In genomic region chr7:128832880-128833147, GRCh38 we compare ENCODE assay signal across 10 cellular contexts. TPM values are rescaled to one million over a fixed set of nuclear protein-coding genes. Genes with fewer than 3 reads are reported as not detected.
A peak's percentile ranks its signal among the peaks of the same experiment; 100 is the strongest.
DNase-seq lines count a peak whose midpoint lies in the region; ATAC-seq and TF ChIP-seq lines count a peak whose summit lies in the region.
"Had no signal": no experiment of that assay in that cellular context is flagged by ENCODE, and none has a peak within 500 bp of the region (broad histone marks: within the 10 kb centered on the region; RNA-seq: fewer than 3 reads in every experiment).

No MANE protein-coding gene starts in this region.

- H3K4me1 Mint-ChIP-seq in natural killer cell = peaks cover 0 to 20% of the 10 kb centered on the region in 2 donors

- peaks cover 0 to 33% of the 10 kb centered on the region in 2 donors for H3K27me3 Mint-ChIP-seq in natural killer cell (ENCODE audit: low read depth in 2 of 2)

- no peaks in the 10 kb centered on the region for H3K9me3 Mint-ChIP-seq in natural killer cell
- H3K9me3 Mint-ChIP-seq: activated CD4-positive, alpha-beta memory T cell treated with anti-CD3 and anti-CD28 coated beads for 36 hours had no signal

- H3K4me3 Mint-ChIP-seq in natural killer cell = no peak overlapping the region
- H3K4me3 Mint-ChIP-seq: activated CD4-positive, alpha-beta memory T cell treated with anti-CD3 and anti-CD28 coated beads for 36 hours had no signal

- no peaks in the 10 kb centered on the region for H3K36me3 Mint-ChIP-seq in natural killer cell
- H3K36me3 Mint-ChIP-seq: activated CD4-positive, alpha-beta memory T cell treated with anti-CD3 and anti-CD28 coated beads for 36 hours; IgD-negative memory B cell had no signal

- WGBS in prostate gland = 43% methylated on average over 2 of the region's 2 CpGs
- WGBS in adrenal gland, 4 donors = 24 to 70% (median 63%) methylated on average over 2 of the region's 2 CpGs

- CTCF ChIA-PET in AG04449 (lab: Yijun Ruan, JAX) = interaction anchor here (1.3 to 2.8 kb wide), 4 partner anchors 8 to 91 kb away, joined by 3 to 17 read pairs (median 6); no protein-coding TSS in a partner anchor

- H3K27me3 ChIP-seq in SJCRH30 = no peaks in the 10 kb centered on the region
- no peaks in the 10 kb centered on the region for H3K27me3 ChIP-seq in prostate gland (replicated peaks; ENCODE audit: insufficient read depth)
- peaks cover 22% of the 10 kb centered on the region for H3K27me3 ChIP-seq in adrenal gland

- intact Hi-C loops in prostate gland (cut with DNase I) = loop anchor here (5.0 kb wide), 1 partner anchor 96 kb away; the partner anchor contains the start of gene CALU
- intact Hi-C loops in natural killer cell (cut with micrococcal nuclease) = no loop called here
- intact Hi-C loops in adrenal gland (cut with DNase I) = no loop called here

- H3K9me3 ChIP-seq in SJCRH30 (replicated peaks) = no peaks in the 10 kb centered on the region
- H3K9me3 ChIP-seq in prostate gland = no peaks in the 10 kb centered on the region
- H3K9me3 ChIP-seq in adrenal gland (replicated peaks in 1 of 3) = no peaks in the 10 kb centered on the region

- POLR2A ChIA-PET in AG04449 (lab: Yijun Ruan, JAX) = interaction anchor here (0.9 to 4.0 kb wide), 8 partner anchors 15 to 104 kb away, joined by 3 to 39 read pairs (median 4); partner anchors contain the start of genes ATP6V1F and CALU

- TF ChIP-seq CTCF in AG04449 (IDR thresholded peaks at IDR 0.05; ENCODE audit: insufficient read depth, low read length, missing control alignments) (no peak), fibroblast of villous mesenchyme (IDR thresholded peaks at IDR 0.05; ENCODE audit: insufficient read depth, low read depth, low read length) (no peak), prostate gland (IDR thresholded peaks at IDR 0.05) (no peak), natural killer cell (IDR thresholded peaks at IDR 0.05) (no peak), adrenal gland (IDR thresholded peaks at IDR 0.05) (no peak)

- TF ChIP-seq POLR2A in prostate gland (IDR thresholded peaks at IDR 0.05) = no peak
- TF ChIP-seq POLR2A in adrenal gland (IDR thresholded peaks at IDR 0.05) = no peak

- H3K4me3 ChIP-seq in AG04449 (ENCODE audit: low read depth, low read length) (peak overlapping the region; percentile 95), SJCRH30 (peak overlapping the region; percentile 99), fibroblast of villous mesenchyme (ENCODE audit: low read depth, low read length) (peak overlapping the region; percentile 78), prostate gland (peak overlapping the region; percentile 41 to 43), adrenal gland (no peak overlapping the region)

- peaks cover 35% of the 10 kb centered on the region for H3K36me3 ChIP-seq in SJCRH30
- no peaks in the 10 kb centered on the region for H3K36me3 ChIP-seq in prostate gland
- H3K36me3 ChIP-seq in adrenal gland (replicated peaks in 1 of 2) = no peaks in the 10 kb centered on the region

- DNase-seq in AG04449 (ENCODE audit: low read depth, low spot score) = no peak
- no peak for DNase-seq in SJCRH30
- no peak for DNase-seq in fibroblast of villous mesenchyme (ENCODE audit: low read depth)
- no peak for DNase-seq in prostate gland (ENCODE audit: low spot score)
- no peak for DNase-seq in NCI-H1436 treated with DMSO at 0.1 percent for 48 hours (lab: John Stamatoyannopoulos, UW)
- DNase-seq in natural killer cell = no peak
- DNase-seq in adrenal gland = no peak
- DNase-seq: activated CD4-positive, alpha-beta memory T cell treated with anti-CD3 and anti-CD28 coated beads for 36 hours had no signal

- ATAC-seq in GM21367 (IDR thresholded peaks at IDR 0.05; ENCODE audit: unreplicated experiment) (no peak), natural killer cell (no peak)

- peaks cover 48% of the 10 kb centered on the region for H3K4me1 ChIP-seq in SJCRH30
- H3K4me1 ChIP-seq in prostate gland (replicated peaks) = no peaks in the 10 kb centered on the region
- peaks cover 6 to 12% of the 10 kb centered on the region in 2 donors for H3K4me1 ChIP-seq in adrenal gland (replicated peaks in 1 of 2)

- H3K27ac Mint-ChIP-seq in natural killer cell = no peak overlapping the region
- H3K27ac Mint-ChIP-seq: activated CD4-positive, alpha-beta memory T cell treated with anti-CD3 and anti-CD28 coated beads for 36 hours; IgD-negative memory B cell had no signal

- H3K27ac ChIP-seq in SJCRH30 (peak overlapping the region; percentile 100), prostate gland (peak overlapping the region; percentile 74 to 78), adrenal gland (no peak overlapping the region)

RNA-seq across cellular contexts. Expression of gene FLNC, which starts 2.6 kb away (rescaled TPM):
- total RNA-seq in SJCRH30 (2014; rRNA removed; shearing (Covaris generic)) = 158 and 172 TPM in 2 replicates
- total RNA-seq in fibroblast of villous mesenchyme = 185 and 202 TPM in 2 replicates
- total RNA-seq in prostate gland = 100 to 1,000 TPM; 104 to 150 TPM
- under 1 TPM in 2 of 3 donors, not detected in 1; 0.05 to 0.25 TPM for total RNA-seq in natural killer cell
- total RNA-seq in adrenal gland = 1 to 10 TPM in 7 of 8 donors, under 1 TPM in 1; 0.90 to 4.1 (median 2.6) TPM
- polyA plus RNA-seq in adrenal gland = 1 to 10 TPM in 2 of 3 donors, under 1 TPM in 1; 0.66 to 2.3 (median 1.8) TPM
- polyA plus RNA-seq: IgD-negative memory B cell had no signal

RNA-seq across cellular contexts. Expression of gene ATP6V1F, which starts 29.8 kb away (rescaled TPM):
- 95.8 and 115 TPM in 2 replicates for total RNA-seq in SJCRH30 (2014; rRNA removed; shearing (Covaris generic))
- total RNA-seq in fibroblast of villous mesenchyme (73.1 and 82.5 TPM in 2 replicates), prostate gland (100 to 1,000 TPM; 116 to 118 TPM), natural killer cell (10 to 100 TPM; 82.9 to 98.0 (median 94.3) TPM), adrenal gland (100 to 1,000 TPM in 7 of 8 donors, 10 to 100 TPM in 1; 94.6 to 215 (median 156) TPM)
- 100 to 1,000 TPM; 200 to 334 (median 226) TPM for polyA plus RNA-seq in adrenal gland

RNA-seq across cellular contexts. Expression of gene CCDC136, which starts 41.0 kb away (rescaled TPM):
- total RNA-seq in SJCRH30 (2014; rRNA removed; shearing (Covaris generic)) = 11.8 and 16.5 TPM in 2 replicates
- total RNA-seq in fibroblast of villous mesenchyme (9.9 and 10.6 TPM in 2 replicates), prostate gland (10 to 100 TPM; 11.7 to 61.2 TPM), natural killer cell (10 to 100 TPM; 10.9 to 17.5 (median 13.2) TPM), adrenal gland (1 to 10 TPM in 7 of 8 donors, under 1 TPM in 1; 0.35 to 6.2 (median 3.9) TPM)
- 10 to 100 TPM in 1 of 3 donors, 1 to 10 TPM in 2; 4.0 to 10.9 (median 5.3) TPM for polyA plus RNA-seq in adrenal gland

RNA-seq across cellular contexts. Expression of gene OPN1SW, which starts 57.2 kb away (rescaled TPM):
- total RNA-seq in SJCRH30 (2014; rRNA removed; shearing (Covaris generic)) = not detected in 2 replicates
- total RNA-seq in fibroblast of villous mesenchyme (not detected in 2 replicates), prostate gland (not detected), natural killer cell (not detected), adrenal gland (not detected)
- not detected for polyA plus RNA-seq in adrenal gland
- total RNA-seq: activated CD4-positive, alpha-beta memory T cell treated with anti-CD3 and anti-CD28 coated beads for 36 hours had no signal
- polyA plus RNA-seq: IgD-negative memory B cell had no signal

Comparison
In these comparisons a context has a peak if more than half of its experiments do, and no peak if none do; other contexts are left out.
1. H3K4me3 ChIP-seq: peak in AG04449 (single experiment), SJCRH30 (single experiment), fibroblast of villous mesenchyme (single experiment) and prostate gland (2 of 2); none in adrenal gland (0 of 4).
2. H3K27ac ChIP-seq: peak in SJCRH30 (single experiment) and prostate gland (2 of 2); none in adrenal gland (0 of 5).
3. RNA of gene FLNC, which starts 2.6 kb away (total RNA-seq): 185 to 202 TPM in fibroblast of villous mesenchyme, 158 to 172 TPM in SJCRH30 and 104 to 150 TPM in prostate gland; 0.90 to 4.1 TPM in adrenal gland and 0.05 to 0.25 TPM in natural killer cell; every median in the first group is over 10 times any median in the second.